24 cellular contexts compared by ENCODE assay signal in the genomic region with DNA sequence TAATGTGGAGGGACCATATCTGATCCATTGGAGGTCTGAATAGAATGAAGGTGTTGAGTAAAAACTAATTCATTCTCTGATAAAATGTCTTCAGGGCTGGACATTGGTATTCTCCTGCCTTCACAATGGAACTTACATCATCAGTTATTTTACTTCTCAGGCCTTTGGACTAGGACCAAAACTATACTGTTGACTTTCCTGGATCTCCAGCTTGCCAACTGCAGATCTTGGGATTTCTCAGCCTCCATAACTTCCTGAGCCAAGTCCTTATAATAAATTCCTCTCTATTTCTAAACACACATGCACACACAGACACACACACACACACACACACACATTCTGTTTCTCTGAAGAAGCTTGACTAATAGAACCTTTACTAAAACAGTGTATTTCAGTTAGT.
"Had no signal": no experiment of that assay in that cellular context is flagged by ENCODE, and none has a peak within 500 bp of the region (broad histone marks: within the 10 kb centered on the region; RNA-seq: fewer than 3 reads in every experiment).

No MANE protein-coding gene starts in this region.

- H3K9me3 ChIP-seq: esophagus squamous epithelium, gastrocnemius medialis, left lung, lower lobe of right lung, mucosa of descending colon had no signal

- H3K4me1 Mint-ChIP-seq: naive B cell; naive thymus-derived CD8-positive, alpha-beta T cell had no signal

- H3K9me3 Mint-ChIP-seq: mesothelial cell of epicardium had no signal

- H3K4me3 Mint-ChIP-seq: mesothelial cell of epicardium; naive B cell; naive thymus-derived CD8-positive, alpha-beta T cell had no signal

- DNase-seq: dermis blood vessel endothelial cell; dorsolateral prefrontal cortex; effector CD4-positive, alpha-beta T cell; effector memory CD4-positive, alpha-beta T cell; erythroblast; esophagus squamous epithelium; foreskin fibroblast; foreskin melanocyte; gastrocnemius medialis; glutamatergic neuron; head of caudate nucleus; heart right ventricle; hypothalamus; left cardiac atrium; left lung; left ventricle myocardium superior; lower lobe of right lung; mesenchymal stem cell; mucosa of descending colon; naive B cell; naive thymus-derived CD8-positive, alpha-beta T cell had no signal

- H3K27ac ChIP-seq: coronary artery, dorsolateral prefrontal cortex, epithelial cell of prostate, esophagus squamous epithelium, gastrocnemius medialis, heart right ventricle, left lung, lower lobe of right lung had no signal

- H3K4me3 ChIP-seq: coronary artery, dorsolateral prefrontal cortex, esophagus squamous epithelium, gastrocnemius medialis, heart right ventricle, left lung, lower lobe of right lung, mucosa of descending colon had no signal

- H3K27ac Mint-ChIP-seq: mesothelial cell of epicardium; naive B cell; naive thymus-derived CD8-positive, alpha-beta T cell had no signal

- H3K27me3 Mint-ChIP-seq: naive B cell; naive thymus-derived CD8-positive, alpha-beta T cell had no signal

- H3K27me3 ChIP-seq: dorsolateral prefrontal cortex, esophagus squamous epithelium, gastrocnemius medialis, heart right ventricle, left lung had no signal

- H3K36me3 ChIP-seq: esophagus squamous epithelium, gastrocnemius medialis, heart right ventricle, left lung, lower lobe of right lung had no signal

- H3K4me1 ChIP-seq: esophagus squamous epithelium, gastrocnemius medialis, heart right ventricle, left lung, lower lobe of right lung had no signal

- H3K36me3 Mint-ChIP-seq: mesothelial cell of epicardium; naive B cell; naive thymus-derived CD8-positive, alpha-beta T cell had no signal
